Comparison of ENCODE assay signal across 8 cellular contexts in the genomic region with DNA sequence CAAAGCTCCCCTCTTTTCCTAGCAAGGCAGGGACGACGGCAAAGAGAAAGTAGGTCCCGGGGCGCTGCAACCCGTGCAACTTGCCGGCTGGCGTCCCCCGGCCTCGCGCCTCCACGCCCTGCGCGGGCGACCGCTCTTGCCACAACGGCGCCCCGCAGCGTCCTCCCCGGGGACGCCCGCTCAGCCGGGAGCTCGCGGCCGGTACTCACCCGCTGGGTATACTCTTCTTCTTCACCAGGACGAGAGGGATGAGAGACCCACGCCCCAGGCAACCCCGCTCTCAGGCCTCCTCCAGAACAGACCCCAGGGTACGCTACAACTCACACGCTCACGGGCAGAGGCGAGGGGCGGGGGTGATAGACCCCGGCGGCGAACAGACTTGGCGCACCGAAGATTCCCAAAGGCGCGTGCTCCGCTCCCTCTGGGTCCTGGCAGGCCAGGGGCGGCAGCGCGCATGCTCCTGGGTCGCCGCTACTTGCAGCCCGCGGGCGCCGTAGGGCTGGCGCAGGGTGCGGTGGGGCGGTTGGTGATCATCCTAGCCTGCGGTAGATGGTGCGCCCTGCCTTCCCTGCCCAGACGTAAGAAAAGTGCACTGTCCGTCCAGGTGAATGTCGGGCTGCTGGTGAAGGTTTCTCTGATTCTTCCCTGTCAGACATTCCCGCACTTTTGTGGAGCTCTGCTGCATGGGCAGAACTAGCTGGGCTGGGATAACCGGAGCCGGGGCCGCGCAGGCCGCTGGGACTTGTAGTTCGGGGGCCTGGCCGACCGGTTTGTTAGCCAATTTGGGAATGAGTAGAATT. TPM values are rescaled to one million over a fixed set of nuclear protein-coding genes. Genes with fewer than 3 reads are reported as not detected.
DNase-seq lines count a peak whose midpoint lies in the region; ATAC-seq and TF ChIP-seq lines count a peak whose summit lies in the region.

A gene with protein sequence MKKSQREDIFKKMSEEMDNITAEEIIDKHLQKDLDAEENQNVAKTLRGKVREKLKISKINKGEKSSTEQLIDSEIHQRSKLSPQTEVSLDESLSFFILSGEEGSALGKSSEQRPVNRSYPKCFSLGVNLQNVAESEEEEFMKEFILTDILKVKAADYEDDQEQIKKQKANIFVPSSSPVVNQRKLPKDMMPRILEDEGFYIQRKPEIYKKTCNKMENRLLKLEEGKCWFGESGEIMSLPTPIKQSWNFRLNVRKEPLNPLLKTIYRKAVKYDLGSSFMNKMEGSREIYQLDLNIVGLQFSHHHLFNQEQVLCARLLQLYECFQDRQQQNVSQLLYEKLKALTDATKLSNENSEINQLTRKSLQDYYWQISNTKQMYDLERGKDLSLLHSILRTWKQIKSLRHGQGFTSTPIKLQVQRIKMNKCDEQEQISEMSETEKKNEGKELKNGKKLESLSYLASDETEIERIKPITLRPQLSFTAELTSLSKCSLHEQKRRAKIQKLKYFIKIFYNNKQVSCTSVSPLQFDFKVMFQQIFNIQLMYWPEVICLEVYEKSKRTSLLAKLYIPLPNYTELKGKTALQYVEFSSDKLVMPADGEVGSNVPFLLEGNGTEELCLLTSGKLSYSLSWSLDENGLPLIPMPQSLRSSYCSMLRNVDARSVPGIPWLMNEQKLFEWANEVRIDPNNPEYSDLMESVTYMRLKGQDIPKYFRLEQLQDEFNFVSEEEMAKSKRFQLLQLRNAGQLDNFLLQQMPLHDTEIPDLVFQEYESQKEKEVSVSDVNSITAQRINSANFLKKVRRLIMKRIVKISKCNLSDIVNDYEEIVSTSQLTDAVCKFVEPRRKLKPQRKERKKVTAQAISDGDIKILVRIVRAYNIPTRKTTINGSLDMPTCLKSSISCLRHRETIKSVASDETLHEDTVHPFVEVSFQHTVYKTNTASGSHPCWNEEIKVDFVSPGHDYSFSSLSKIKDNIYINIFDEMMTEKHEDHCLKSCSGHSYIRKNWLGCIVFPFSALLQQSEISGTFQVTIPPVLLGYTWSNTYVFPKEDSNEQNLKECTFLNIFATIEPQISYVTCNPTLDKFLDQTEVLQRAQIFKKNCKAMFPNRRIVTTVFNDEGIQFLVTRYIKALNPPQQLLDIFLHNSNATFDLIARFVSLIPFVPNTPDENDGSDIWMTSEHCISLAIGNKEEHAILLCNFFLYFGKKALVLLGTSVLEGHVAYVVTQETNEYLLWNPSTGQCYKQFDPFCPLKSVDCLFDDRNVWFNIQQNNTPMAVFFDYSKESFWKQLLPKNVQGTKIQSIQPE (N-terminal part only) (plus strand): TSS at position 522 of the 800 bp plus-strand sequence. CDS start 3,349 bp downstream, outside the sequence.

- H3K27ac ChIP-seq in right cardiac atrium (ENCODE audit: low read length) (peak within 1 kb of the TSS; percentile 31), aorta (ENCODE audit: low read depth in 1 of 2, low read length in 2 of 2) (peak within 1 kb of the TSS; percentile 34 to 87)

- peaks cover 14% of the 10 kb centered on the region for H3K4me1 Mint-ChIP-seq in HFFc6 (ENCODE audit: low read depth)

- H3K4me3 Mint-ChIP-seq in HFFc6 = peak within 1 kb of the TSS; percentile 98

- H3K9me3 Mint-ChIP-seq in HFFc6 = no peaks in the 10 kb centered on the region

- H3K36me3 ChIP-seq in aorta (ENCODE audit: control insufficient read depth in 1 of 2, insufficient read depth in 2 of 2, low read length in 1 of 2) = no peaks in the 10 kb centered on the region

- H3K27ac Mint-ChIP-seq in HFFc6 = peak within 1 kb of the TSS; percentile 95

- H3K9me3 ChIP-seq in right cardiac atrium (ENCODE audit: control insufficient read depth, low read length) (no peaks in the 10 kb centered on the region), aorta (ENCODE audit: control insufficient read depth, low read length) (no peaks in the 10 kb centered on the region)

- H3K4me1 ChIP-seq in right cardiac atrium (ENCODE audit: control insufficient read depth, insufficient read depth, low read length) = no peaks in the 10 kb centered on the region
- peaks cover 0 to 3% of the 10 kb centered on the region in 2 donors for H3K4me1 ChIP-seq in aorta (ENCODE audit: control insufficient read depth in 1 of 2, insufficient read depth in 2 of 2, low read length in 2 of 2)

- peak; percentile 72 for DNase-seq in HFFc6
- DNase-seq in NAMALWA (ENCODE audit: low spot score) = peak; percentile 22
- peak; percentile 17 to 68 (median 30) for DNase-seq in T-helper 1 cell
- peak; percentile 9 to 96 (median 87) for DNase-seq in anterior cingulate cortex (lab: John Stamatoyannopoulos, UW)
- peak; percentile 82 to 94 (median 92) for DNase-seq in right cardiac atrium
- DNase-seq in pulmonary artery endothelial cell (ENCODE audit: low read depth, low spot score) = peak; percentile 30
- DNase-seq in aorta = peak; percentile 90 to 95

- no peaks in the 10 kb centered on the region; the same call in 1 of the 2 replicates for H3K36me3 Mint-ChIP-seq in HFFc6 (ENCODE audit: low read depth)

- 0 out of 2 replicates have a peak, but pooled peaks have one; percentile 13 for TF ChIP-seq CTCF in GM12874 (IDR thresholded peaks at IDR 0.05; ENCODE audit: insufficient read depth, low read depth, low read length)
- TF ChIP-seq CTCF in HFFc6 (IDR thresholded peaks at IDR 0.05) = peak; percentile 39

- H3K27me3 Mint-ChIP-seq in HFFc6 (ENCODE audit: insufficient read depth) = no peaks in the 10 kb centered on the region

- ATAC-seq in right cardiac atrium (peak; percentile 96 to 98), aorta (ENCODE audit: low FRiP score) (peak; percentile 95)

- intact Hi-C loops in right cardiac atrium (cut with DNase I) = no loop called here
- intact Hi-C loops in aorta (cut with DNase I) = no loop called here

- under 1% methylated on average over 69 of the region's 69 CpGs for WGBS in right cardiac atrium
- 0% methylated on average over 57 to 69 of the region's 69 CpGs for WGBS in aorta, 2 donors

- H3K4me3 ChIP-seq in right cardiac atrium (ENCODE audit: low read length) (peak within 1 kb of the TSS; percentile 70), aorta (ENCODE audit: low read length in 2 of 2) (peak within 1 kb of the TSS; percentile 53 to 65)

- H3K27me3 ChIP-seq in right cardiac atrium (ENCODE audit: control insufficient read depth, insufficient read depth) (no peaks in the 10 kb centered on the region), aorta (ENCODE audit: control insufficient read depth in 1 of 2, insufficient read depth in 2 of 2, low read length in 1 of 2) (no peaks in the 10 kb centered on the region)

RNA-seq across cellular contexts. Expression of the gene that starts here (rescaled TPM):
- total RNA-seq in HFFc6 (2021; fragmentation: NEBNext Ultra II Directional; extraction: Animal tissue kit (Norgen Biotek cat#: 25700)) = not detected
- 1 to 10 TPM; 1.0 to 3.0 (median 1.8) TPM for total RNA-seq in right cardiac atrium
- polyA plus RNA-seq in right cardiac atrium = 0.77 TPM
- 0.04 and 0.20 TPM in 2 replicates for total RNA-seq in pulmonary artery endothelial cell
- total RNA-seq in aorta = 10 to 100 TPM; 11.8 to 12.2 TPM
- polyA plus RNA-seq in aorta = 1 to 10 TPM in 1 of 2 donors, under 1 TPM in 1; 0.13 to 2.5 TPM

Comparison
In these comparisons a context has a peak if more than half of its experiments do, and no peak if none do; other contexts are left out.
1. Peak in every context shown above with its lines: DNase-seq, ATAC-seq, H3K4me3 ChIP-seq and H3K27ac ChIP-seq.
2. Peak in DNase-seq in HFFc6; RNA of the gene not detected or under 1 TPM.
3. Peak in DNase-seq in pulmonary artery endothelial cell; RNA of the gene not detected or under 1 TPM.
4. DNase-seq: peak in every context shown above with its lines; median percentile 92 in aorta; 92 in right cardiac atrium; 87 in anterior cingulate cortex; 72 in HFFc6; 30 in T-helper 1 cell; 30 in pulmonary artery endothelial cell; 22 in NAMALWA.